In the genomic region with DNA sequence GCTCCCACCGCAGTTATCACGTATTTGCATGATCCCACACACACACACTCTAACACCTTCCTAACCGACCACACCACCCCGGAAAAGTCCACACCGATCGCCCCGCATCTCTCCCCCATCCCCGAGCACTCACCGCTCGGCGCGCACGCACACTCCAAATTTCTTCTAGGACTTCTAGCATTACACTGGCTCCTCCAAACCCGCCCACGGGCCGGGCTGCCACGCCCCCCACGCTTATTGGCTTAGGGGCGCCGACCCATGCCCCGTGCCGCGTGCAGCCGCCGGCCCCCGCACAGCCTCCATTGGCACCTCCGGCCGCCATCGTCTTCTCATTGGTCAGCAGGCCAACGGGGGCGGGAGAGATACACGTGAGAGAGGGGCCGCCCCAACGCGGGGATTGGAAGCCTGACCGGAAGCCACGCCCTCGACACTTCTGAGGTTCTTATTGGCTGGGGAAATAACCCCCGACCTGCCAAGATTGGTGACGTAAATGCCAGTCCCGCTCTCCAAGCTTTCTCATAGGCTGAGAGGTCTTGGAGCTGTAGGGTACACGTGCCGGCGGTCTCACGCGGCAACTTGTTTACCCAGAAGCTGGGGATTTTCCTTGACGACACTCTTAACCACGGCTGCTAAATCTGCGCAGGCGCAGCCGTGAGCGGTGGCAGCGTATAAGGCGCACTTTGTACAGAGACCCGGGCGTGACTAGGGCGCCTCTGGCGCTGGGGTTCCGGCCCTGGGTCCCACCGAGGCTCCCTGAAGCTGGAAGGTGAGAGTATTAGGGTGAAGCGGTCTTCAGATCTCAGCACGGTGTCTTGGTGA, we compare ENCODE assay signal across 8 cellular contexts. TPM values are rescaled to one million over a fixed set of nuclear protein-coding genes. Genes with fewer than 3 reads are reported as not detected.
DNase-seq lines count a peak whose midpoint lies in the region; ATAC-seq, FAIRE-seq and TF ChIP-seq lines count a peak whose summit lies in the region.

No MANE protein-coding gene starts in this region.

- peaks cover 17% of the 10 kb centered on the region for H3K4me1 ChIP-seq in ES-I3 (ENCODE audit: insufficient read depth, low read length)
- H3K4me1 ChIP-seq in Loucy (ENCODE audit: insufficient read depth, low read length, poor library complexity, severe bottlenecking), result peaks cover 39% of the 10 kb centered on the region
- peaks cover 17% of the 10 kb centered on the region for H3K4me1 ChIP-seq in RWPE2 (ENCODE audit: insufficient read depth, poor library complexity, severe bottlenecking)
- peaks cover 18% of the 10 kb centered on the region for H3K4me1 ChIP-seq in neural progenitor cell

- H3K27ac ChIP-seq in RWPE2 (ENCODE audit: poor library complexity, severe bottlenecking), result peak overlapping the region; percentile 98
- peak overlapping the region; percentile 77 for H3K27ac ChIP-seq in neural progenitor cell

- H2AFZ ChIP-seq in Loucy (ENCODE audit: low read length) (peak overlapping the region; percentile 57; the same call in 1 of the 2 replicates), neural progenitor cell (replicated peaks) (no peak overlapping the region)

- H3K27me3 Mint-ChIP-seq in neural progenitor cell (ENCODE audit: insufficient read depth, low read depth), result peaks cover 7% of the 10 kb centered on the region

- peak; percentile 59 for ATAC-seq in RWPE2 (ENCODE audit: low read depth)

- peak overlapping the region; percentile 80 for H3K9ac ChIP-seq in ES-I3 (ENCODE audit: low read depth, low read length)
- peak overlapping the region; percentile 71 for H3K9ac ChIP-seq in Loucy (ENCODE audit: low read depth, low read length, poor library complexity, severe bottlenecking)
- peak overlapping the region; percentile 2 for H3K9ac ChIP-seq in neural progenitor cell

- peak overlapping the region; percentile 75 for H3K4me3 ChIP-seq in Loucy (ENCODE audit: low read length, poor library complexity, severe bottlenecking)
- peak overlapping the region; percentile 82 for H3K4me3 ChIP-seq in RWPE2 (ENCODE audit: severe bottlenecking)
- H3K4me3 ChIP-seq in foreskin fibroblast (ENCODE audit: low read depth in 1 of 2, low read length in 2 of 2), result peak overlapping the region; percentile 68 to 81
- H3K4me3 ChIP-seq in neural progenitor cell, result peak overlapping the region; percentile 58

- H3K4me2 ChIP-seq in Loucy (ENCODE audit: low read depth, low read length, poor library complexity, severe bottlenecking), result peak overlapping the region; percentile 79
- peak overlapping the region; percentile 80 for H3K4me2 ChIP-seq in neural progenitor cell

- H3K36me3 ChIP-seq in ES-I3 (ENCODE audit: insufficient read depth, low read length), result peaks cover 12% of the 10 kb centered on the region
- no peaks in the 10 kb centered on the region for H3K36me3 ChIP-seq in Loucy (ENCODE audit: insufficient read depth, low read length)
- H3K36me3 ChIP-seq in RWPE2 (ENCODE audit: low read depth), result peaks cover 63% of the 10 kb centered on the region
- H3K36me3 ChIP-seq in neural progenitor cell, result peaks cover 4% of the 10 kb centered on the region

- H3K27me3 ChIP-seq in Loucy (ENCODE audit: insufficient read depth, low read length, poor library complexity, severe bottlenecking) (no peaks in the 10 kb centered on the region), RWPE2 (ENCODE audit: insufficient read depth, poor library complexity, severe bottlenecking) (no peaks in the 10 kb centered on the region), neural progenitor cell (no peaks in the 10 kb centered on the region)

- no peak overlapping the region for H3K4me3 Mint-ChIP-seq in neural progenitor cell

- H4K20me1 ChIP-seq in Loucy (ENCODE audit: insufficient read depth, low read length, poor library complexity, severe bottlenecking) (peaks cover 33% of the 10 kb centered on the region), neural progenitor cell (ENCODE audit: low read depth) (peaks cover 36% of the 10 kb centered on the region)

- peak; percentile 41; the same call in 1 of the 2 replicates for TF ChIP-seq POLR2A in H54 (IDR thresholded peaks at IDR 0.05; ENCODE audit: low read depth, low read length)

- peak; percentile 98 for DNase-seq in H54 (ENCODE audit: insufficient read length, low spot score)
- DNase-seq in RWPE2 (ENCODE audit: low spot score), result peak; percentile 100
- DNase-seq in activated effector memory CD4-positive, alpha-beta T cell treated with anti-CD3 and anti-CD28 coated beads, Interleukin-2, amount 50 U/mL, for 16 hours, result peak; percentile 100
- DNase-seq in foreskin fibroblast, result peak; percentile 100
- peak; percentile 100 for DNase-seq in neural progenitor cell (ENCODE audit: low spot score)
- DNase-seq in stromal cell of bone marrow (ENCODE audit: low read depth), result peak; percentile 100

- H3K4me1 Mint-ChIP-seq in neural progenitor cell, result peaks cover 29% of the 10 kb centered on the region

- peaks cover 6% of the 10 kb centered on the region for H3K36me3 Mint-ChIP-seq in neural progenitor cell

- FAIRE-seq in H54 (lab: Jason Lieb, UNC), result peak; percentile 90

- H3K27ac Mint-ChIP-seq in neural progenitor cell, result no peak overlapping the region

- 0 out of 2 replicates have a peak, but pooled peaks cover 7% of the 10 kb centered on the region for H3F3A ChIP-seq in Loucy (ENCODE audit: low read depth)
- peaks cover 70% of the 10 kb centered on the region for H3F3A ChIP-seq in neural progenitor cell (ENCODE audit: low read depth)

- H3K79me2 ChIP-seq in Loucy (ENCODE audit: insufficient read depth, low read length) (peaks cover 19% of the 10 kb centered on the region), neural progenitor cell (ENCODE audit: low read depth) (peaks cover 6% of the 10 kb centered on the region)

- TF ChIP-seq CTCF in Loucy (conservative IDR thresholded peaks at IDR 0.05; ENCODE audit: low read length) (no peak), RWPE2 (IDR thresholded peaks at IDR 0.05; ENCODE audit: poor library complexity, severe bottlenecking) (peak; percentile 13), foreskin fibroblast (IDR thresholded peaks at IDR 0.05; ENCODE audit: low read depth, low read length) (no peak), neural progenitor cell (IDR thresholded peaks at IDR 0.05) (peak; percentile 12)

- H3K9me3 ChIP-seq in ES-I3 (ENCODE audit: control insufficient read depth, insufficient read depth, low read length), result no peaks in the 10 kb centered on the region
- no peaks in the 10 kb centered on the region for H3K9me3 ChIP-seq in Loucy (ENCODE audit: insufficient read depth, low read depth, low read length)
- no peaks in the 10 kb centered on the region for H3K9me3 ChIP-seq in RWPE2 (ENCODE audit: severe bottlenecking)
- no peaks in the 10 kb centered on the region for H3K9me3 ChIP-seq in neural progenitor cell (ENCODE audit: low read depth)

- no peaks in the 10 kb centered on the region for H3K9me2 ChIP-seq in Loucy (replicated peaks; ENCODE audit: low read depth, low read length)

- no peaks in the 10 kb centered on the region for H3K9me3 Mint-ChIP-seq in neural progenitor cell

RNA-seq across cellular contexts. Expression of gene PER1, which starts 4.2 kb away (rescaled TPM):
- 3.2 and 11.4 TPM in 2 replicates for total RNA-seq in neural progenitor cell (ENCODE audit: low replicate concordance)

RNA-seq across cellular contexts. Expression of gene VAMP2, which starts 6.4 kb away (rescaled TPM):
- total RNA-seq in neural progenitor cell (ENCODE audit: low replicate concordance), result 9.4 and 11.7 TPM in 2 replicates

RNA-seq across cellular contexts. Expression of gene TMEM107, which starts 19.8 kb away (rescaled TPM):
- total RNA-seq in neural progenitor cell (ENCODE audit: low replicate concordance), result 26.0 and 45.5 TPM in 2 replicates

RNA-seq across cellular contexts. Expression of gene HES7, which starts 32.5 kb away (rescaled TPM):
- 2.0 TPM in 1 of 2 replicates, not detected in the other for total RNA-seq in neural progenitor cell (ENCODE audit: low replicate concordance)

RNA-seq across cellular contexts. Expression of gene BORCS6, which starts 33.6 kb away (rescaled TPM):
- total RNA-seq in neural progenitor cell (ENCODE audit: low replicate concordance), result 0.71 and 4.1 TPM in 2 replicates

Comparison
In these comparisons a context has a peak if more than half of its experiments do, and no peak if none do; other contexts are left out.
1. Peak in every context shown above with its lines: DNase-seq, ATAC-seq, H3K4me3 ChIP-seq and H3K27ac ChIP-seq.
2. H3K9ac ChIP-seq: peak in every context shown above with its lines; median percentile 80 in ES-I3; 71 in Loucy; 2 in neural progenitor cell.
3. CTCF ChIP-seq: peak in RWPE2 (single experiment) and neural progenitor cell (single experiment); none in Loucy (single experiment) and foreskin fibroblast (single experiment).